In the genomic region with DNA sequence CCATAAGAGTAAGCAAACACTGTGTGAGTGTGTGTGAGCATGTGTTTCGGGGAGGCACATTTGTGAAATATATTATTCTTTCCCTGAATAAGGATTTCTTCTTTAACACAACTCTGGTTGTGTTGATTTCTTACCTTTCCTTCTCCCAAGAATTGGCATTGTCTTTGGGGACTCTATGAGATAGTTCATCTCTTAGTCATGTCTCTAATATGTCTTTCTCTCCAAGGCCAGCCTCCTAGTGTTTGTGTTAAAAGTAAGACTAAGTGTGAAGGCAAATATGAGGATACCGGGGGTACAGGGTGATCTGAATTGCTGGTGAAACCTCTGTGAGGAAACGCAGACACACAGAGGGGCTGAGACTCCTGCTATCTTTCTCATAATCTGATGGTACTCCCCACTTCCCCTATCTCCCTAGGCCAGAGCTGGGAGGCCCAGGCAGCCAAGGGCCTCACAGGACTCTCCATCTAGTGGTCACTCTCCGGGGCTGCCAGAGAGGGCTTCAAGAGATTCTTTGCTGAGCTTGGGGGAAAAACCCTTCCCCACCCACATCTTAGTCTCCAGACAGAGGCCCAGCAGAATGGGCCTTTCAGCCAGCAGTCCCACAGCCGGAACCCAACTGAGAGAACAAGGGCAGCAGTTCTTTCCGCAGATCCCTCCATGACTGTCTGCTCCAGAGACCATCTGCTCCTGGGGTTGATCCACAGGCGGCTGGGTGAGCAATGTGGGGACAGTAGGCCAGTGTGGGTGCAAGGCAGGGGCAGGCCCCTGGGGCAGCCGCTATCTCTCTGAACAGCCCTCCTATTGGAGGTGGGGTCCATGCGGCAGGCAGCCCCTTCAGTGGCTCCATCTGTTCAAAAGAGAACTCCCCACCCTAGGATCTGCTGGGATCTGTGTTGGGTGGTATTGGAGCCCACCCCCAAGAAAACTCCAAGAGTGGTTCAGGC, we compare ENCODE assay signal across 22 cellular contexts. TPM values are rescaled to one million over a fixed set of nuclear protein-coding genes. Genes with fewer than 3 reads are reported as not detected.
DNase-seq lines count a peak whose midpoint lies in the region; TF ChIP-seq lines count a peak whose summit lies in the region.
"Had no signal": no experiment of that assay in that cellular context is flagged by ENCODE, and none has a peak within 500 bp of the region (broad histone marks: within the 10 kb centered on the region; RNA-seq: fewer than 3 reads in every experiment).

No MANE protein-coding gene starts in this region.

- TF ChIP-seq CTCF in osteocyte (IDR thresholded peaks at IDR 0.05) = no peak

- H3K9me3 Mint-ChIP-seq in osteocyte (ENCODE audit: unreplicated experiment) = no peaks in the 10 kb centered on the region
- H3K9me3 Mint-ChIP-seq: activated naive CD8-positive, alpha-beta T cell treated with anti-CD3 and anti-CD28 coated beads, Interleukin-2, amount 10 ng/mL, durations not matched to agents 7 days and 5 days; natural killer cell treated with Interleukin-12 subunit alpha and Interleukin-12 subunit beta and Interleukin-15 and Interleukin-18, amount 100 ng/mL, for 72 hours had no signal

- H3K4me3 Mint-ChIP-seq in osteocyte (ENCODE audit: unreplicated experiment) = no peak overlapping the region
- H3K4me3 Mint-ChIP-seq: activated naive CD8-positive, alpha-beta T cell treated with anti-CD3 and anti-CD28 coated beads, Interleukin-2, amount 10 ng/mL, durations not matched to agents 7 days and 5 days; natural killer cell treated with Interleukin-12 subunit alpha and Interleukin-12 subunit beta and Interleukin-15 and Interleukin-18, amount 100 ng/mL, for 72 hours had no signal

- DNase-seq in DMS114 treated with DMSO at 0.1 percent for 48 hours (lab: John Stamatoyannopoulos, UW; ENCODE audit: unreplicated experiment) (peak; percentile 47), NOMO-1 treated with dmso at 0.1 percent for 144 hours (lab: John Stamatoyannopoulos, UW; ENCODE audit: unreplicated experiment) (peak; percentile 14), cerebellar cortex (ENCODE audit: low spot score) (peak; percentile 51), retina (no peak), osteocyte (ENCODE audit: extremely low spot score, unreplicated experiment) (no peak), NCI-H748 (lab: John Stamatoyannopoulos, UW; ENCODE audit: unreplicated experiment) (no peak)
- DNase-seq: activated CD4-positive, alpha-beta T cell treated with anti-CD3 and anti-CD28 coated beads for 1 hour; activated naive CD8-positive, alpha-beta T cell treated with anti-CD3 and anti-CD28 coated beads, Interleukin-2, amount 10 ng/mL, durations not matched to agents 7 days and 5 days; body of pancreas; cortex of kidney; foreskin fibroblast; IMR-90; NCI-H2081; SHP77 treated with DMSO at 0.1 percent for 48 hours; stimulated activated CD4-positive, alpha-beta T cell treated with anti-CD3 and anti-CD28 coated beads, Interleukin-4, amount 100 ng/mL, for 4 hours had no signal

- H3K36me3 Mint-ChIP-seq in osteocyte (ENCODE audit: unreplicated experiment) = no peaks in the 10 kb centered on the region
- H3K36me3 Mint-ChIP-seq: activated naive CD8-positive, alpha-beta T cell treated with anti-CD3 and anti-CD28 coated beads, Interleukin-2, amount 10 ng/mL, durations not matched to agents 7 days and 5 days had no signal

- H3K4me1 Mint-ChIP-seq in osteocyte (ENCODE audit: unreplicated experiment) = peaks cover 8% of the 10 kb centered on the region

- H3K27me3 Mint-ChIP-seq in osteocyte (ENCODE audit: unreplicated experiment) = peaks cover 96% of the 10 kb centered on the region

- no peak overlapping the region for H3K27ac Mint-ChIP-seq in osteocyte (ENCODE audit: unreplicated experiment)
- H3K27ac Mint-ChIP-seq: activated naive CD8-positive, alpha-beta T cell treated with anti-CD3 and anti-CD28 coated beads, Interleukin-2, amount 10 ng/mL, durations not matched to agents 7 days and 5 days; natural killer cell treated with Interleukin-12 subunit alpha and Interleukin-12 subunit beta and Interleukin-15 and Interleukin-18, amount 100 ng/mL, for 72 hours; progenitor cell of endocrine pancreas had no signal

RNA-seq across cellular contexts. Expression of gene HOXC12, which starts 5.8 kb away (rescaled TPM):
- not detected in 2 replicates for total RNA-seq in osteocyte
- total RNA-seq: activated CD8-positive, alpha-beta memory T cell treated with anti-CD3 and anti-CD28 coated beads for 36 hours; activated naive CD8-positive, alpha-beta T cell treated with anti-CD3 and anti-CD28 coated beads, Interleukin-2, amount 10 ng/mL, durations not matched to agents 7 days and 5 days; body of pancreas; IMR-90; natural killer cell treated with Interleukin-12 subunit alpha and Interleukin-12 subunit beta and Interleukin-15 and Interleukin-18, amount 100 ng/mL, for 72 hours; NCI-H460; progenitor cell of endocrine pancreas; smooth muscle cell; T-helper 2 cell treated with Interferon-gamma antibody and Interleukin-4, amounts not matched to agents 100 ng/mL and 5 ng/mL, for 36 hours; urinary bladder had no signal

RNA-seq across cellular contexts. Expression of gene HOXC13, which starts 10.3 kb away (rescaled TPM):
- not detected in 2 replicates for total RNA-seq in osteocyte
- total RNA-seq: activated CD8-positive, alpha-beta memory T cell treated with anti-CD3 and anti-CD28 coated beads for 36 hours; activated naive CD8-positive, alpha-beta T cell treated with anti-CD3 and anti-CD28 coated beads, Interleukin-2, amount 10 ng/mL, durations not matched to agents 7 days and 5 days; body of pancreas; IMR-90; natural killer cell treated with Interleukin-12 subunit alpha and Interleukin-12 subunit beta and Interleukin-15 and Interleukin-18, amount 100 ng/mL, for 72 hours; progenitor cell of endocrine pancreas; T-helper 2 cell treated with Interferon-gamma antibody and Interleukin-4, amounts not matched to agents 100 ng/mL and 5 ng/mL, for 36 hours; urinary bladder had no signal

RNA-seq across cellular contexts. Expression of gene HOXC11, which starts 24.0 kb away (rescaled TPM):
- total RNA-seq in osteocyte = not detected in 2 replicates
- total RNA-seq: activated CD8-positive, alpha-beta memory T cell treated with anti-CD3 and anti-CD28 coated beads for 36 hours; activated naive CD8-positive, alpha-beta T cell treated with anti-CD3 and anti-CD28 coated beads, Interleukin-2, amount 10 ng/mL, durations not matched to agents 7 days and 5 days; body of pancreas; IMR-90; natural killer cell treated with Interleukin-12 subunit alpha and Interleukin-12 subunit beta and Interleukin-15 and Interleukin-18, amount 100 ng/mL, for 72 hours; progenitor cell of endocrine pancreas; T-helper 2 cell treated with Interferon-gamma antibody and Interleukin-4, amounts not matched to agents 100 ng/mL and 5 ng/mL, for 36 hours had no signal

RNA-seq across cellular contexts. Expression of gene HOTAIR, which starts 25.8 kb away (rescaled TPM):
- not detected in 2 replicates for total RNA-seq in osteocyte
- total RNA-seq: activated CD8-positive, alpha-beta memory T cell treated with anti-CD3 and anti-CD28 coated beads for 36 hours; activated naive CD8-positive, alpha-beta T cell treated with anti-CD3 and anti-CD28 coated beads, Interleukin-2, amount 10 ng/mL, durations not matched to agents 7 days and 5 days; body of pancreas; IMR-90; natural killer cell treated with Interleukin-12 subunit alpha and Interleukin-12 subunit beta and Interleukin-15 and Interleukin-18, amount 100 ng/mL, for 72 hours; progenitor cell of endocrine pancreas; smooth muscle cell; T-helper 2 cell treated with Interferon-gamma antibody and Interleukin-4, amounts not matched to agents 100 ng/mL and 5 ng/mL, for 36 hours had no signal

RNA-seq across cellular contexts. Expression of gene HOXC10, which starts 36.0 kb away (rescaled TPM):
- total RNA-seq in osteocyte = not detected in 2 replicates
- total RNA-seq: activated CD8-positive, alpha-beta memory T cell treated with anti-CD3 and anti-CD28 coated beads for 36 hours; activated naive CD8-positive, alpha-beta T cell treated with anti-CD3 and anti-CD28 coated beads, Interleukin-2, amount 10 ng/mL, durations not matched to agents 7 days and 5 days; body of pancreas; IMR-90; natural killer cell treated with Interleukin-12 subunit alpha and Interleukin-12 subunit beta and Interleukin-15 and Interleukin-18, amount 100 ng/mL, for 72 hours; progenitor cell of endocrine pancreas; smooth muscle cell; T-helper 2 cell treated with Interferon-gamma antibody and Interleukin-4, amounts not matched to agents 100 ng/mL and 5 ng/mL, for 36 hours had no signal

Comparison
In these comparisons a context has a peak if more than half of its experiments do, and no peak if none do; other contexts are left out.
1. DNase-seq: peak in DMS114 treated with DMSO at 0.1 percent for 48 hours (single experiment), NOMO-1 treated with dmso at 0.1 percent for 144 hours (single experiment) and cerebellar cortex (single experiment); none in retina (single experiment), osteocyte (single experiment) and NCI-H748 (single experiment).